Comparison of ENCODE assay signal across 16 cellular contexts in the genomic region with DNA sequence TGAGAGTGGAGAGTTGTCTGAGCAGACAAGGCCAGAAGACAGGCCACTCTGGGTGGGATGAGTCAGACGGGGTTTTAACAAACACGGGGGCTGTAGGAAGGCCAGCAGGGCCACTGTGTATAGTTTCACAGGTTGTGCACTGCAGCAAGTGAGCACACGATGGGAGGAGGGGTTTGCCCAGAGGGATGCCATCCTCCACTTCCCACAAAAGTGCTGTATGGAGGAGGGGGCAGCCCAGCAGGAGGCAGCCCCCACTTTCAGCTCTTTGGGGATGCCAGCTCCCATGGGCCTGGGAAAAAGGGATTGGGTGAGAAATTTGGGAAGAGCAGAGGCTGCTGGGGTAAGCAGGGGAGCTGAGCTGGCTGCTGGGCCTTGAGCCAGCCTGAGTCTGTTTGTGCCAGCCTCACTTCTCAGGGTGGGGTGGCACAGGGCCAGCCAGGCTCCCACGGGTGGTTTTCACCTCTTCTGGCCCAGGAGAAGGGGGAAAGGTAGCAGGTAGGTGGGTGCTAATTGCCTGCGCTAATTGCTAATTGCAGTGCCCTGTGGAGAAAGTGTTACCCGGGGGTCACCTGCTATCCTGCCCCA. TPM values are rescaled to one million over a fixed set of nuclear protein-coding genes. Genes with fewer than 3 reads are reported as not detected.
A peak's percentile ranks its signal among the peaks of the same experiment; 100 is the strongest.
DNase-seq lines count a peak whose midpoint lies in the region; ATAC-seq and TF ChIP-seq lines count a peak whose summit lies in the region.
"Had no signal": no experiment of that assay in that cellular context is flagged by ENCODE, and none has a peak within 500 bp of the region (broad histone marks: within the 10 kb centered on the region; RNA-seq: fewer than 3 reads in every experiment).

No MANE protein-coding gene starts in this region.

- DNase-seq in NCI-H69 (lab: John Stamatoyannopoulos, UW) = peak; percentile 88
- peak; percentile 50 for DNase-seq in fibroblast of mammary gland (ENCODE audit: low read depth)
- no peak for DNase-seq in WERI-Rb-1
- no peak for DNase-seq in activated CD4-positive, alpha-beta memory T cell treated with anti-CD3 and anti-CD28 coated beads, Interleukin-2, amount 10 ng/mL, durations not matched to agents 7 days and 5 days
- DNase-seq in T-cell = no peak
- no peak for DNase-seq in RKO (ENCODE audit: low spot score)
- DNase-seq: amniotic stem cell, midbrain, NCI-H1092 had no signal

- H3K27me3 ChIP-seq in BLaER1 treated with 17β-estradiol and CSF1 and Interleukin-3, amounts not matched to agents 10 nM and 100 nM = no peaks in the 10 kb centered on the region
- no peaks in the 10 kb centered on the region for H3K27me3 ChIP-seq in rectal smooth muscle tissue (ENCODE audit: control insufficient read depth, insufficient read depth, low read length)
- H3K27me3 ChIP-seq in WERI-Rb-1 (ENCODE audit: insufficient read depth, low read depth, severe bottlenecking) = no peaks in the 10 kb centered on the region
- H3K27me3 ChIP-seq: pancreas, testis had no signal

- peaks cover 0 to 21% (median 5%) of the 10 kb centered on the region in 11 experiments; a peak in 6 of 22 replicates for H4K20me1 ChIP-seq in BLaER1 treated with 17β-estradiol and CSF1 and Interleukin-3, amounts not matched to agents 10 nM and 100 nM

- peak overlapping the region; percentile 89 to 100 (median 96) for H3K4me2 ChIP-seq in BLaER1 treated with 17β-estradiol and CSF1 and Interleukin-3, amounts not matched to agents 10 nM and 100 nM

- H3K27ac Mint-ChIP-seq in activated CD4-positive, alpha-beta memory T cell treated with anti-CD3 and anti-CD28 coated beads, Interleukin-2, amount 10 ng/mL, durations not matched to agents 7 days and 5 days = no peak overlapping the region
- peak overlapping the region in 1 of 2 donors; percentile 53 for H3K27ac Mint-ChIP-seq in T-cell
- H3K27ac Mint-ChIP-seq: activated CD4-positive, alpha-beta T cell treated with anti-CD3 and anti-CD28 coated beads for 36 hours had no signal

- H3K27me3 Mint-ChIP-seq in activated CD4-positive, alpha-beta memory T cell treated with anti-CD3 and anti-CD28 coated beads, Interleukin-2, amount 10 ng/mL, durations not matched to agents 7 days and 5 days = peaks cover under 1% of the 10 kb centered on the region
- no peaks in the 10 kb centered on the region for H3K27me3 Mint-ChIP-seq in T-cell
- H3K27me3 Mint-ChIP-seq: activated CD4-positive, alpha-beta T cell treated with anti-CD3 and anti-CD28 coated beads for 36 hours had no signal

- no peaks in the 10 kb centered on the region for H3K9me3 Mint-ChIP-seq in activated CD4-positive, alpha-beta memory T cell treated with anti-CD3 and anti-CD28 coated beads, Interleukin-2, amount 10 ng/mL, durations not matched to agents 7 days and 5 days
- H3K9me3 Mint-ChIP-seq in T-cell = no peaks in the 10 kb centered on the region

- H3K9ac ChIP-seq in BLaER1 treated with 17β-estradiol and CSF1 and Interleukin-3, amounts not matched to agents 10 nM and 100 nM = peak overlapping the region; percentile 0 to 84 (median 78); a peak in 20 of 22 replicates
- no peak overlapping the region for H3K9ac ChIP-seq in rectal smooth muscle tissue (ENCODE audit: low read length)

- no peaks in the 10 kb centered on the region for H3K9me3 ChIP-seq in BLaER1 treated with 17β-estradiol and CSF1 and Interleukin-3, amounts not matched to agents 10 nM and 100 nM (replicated peaks in 1 of 11)
- H3K9me3 ChIP-seq in WERI-Rb-1 (ENCODE audit: severe bottlenecking) = no peaks in the 10 kb centered on the region
- H3K9me3 ChIP-seq: pancreas, testis had no signal

- no peak overlapping the region for H3K4me3 Mint-ChIP-seq in activated CD4-positive, alpha-beta memory T cell treated with anti-CD3 and anti-CD28 coated beads, Interleukin-2, amount 10 ng/mL, durations not matched to agents 7 days and 5 days
- no peak overlapping the region for H3K4me3 Mint-ChIP-seq in T-cell
- H3K4me3 Mint-ChIP-seq: activated CD4-positive, alpha-beta T cell treated with anti-CD3 and anti-CD28 coated beads for 36 hours had no signal

- H3K36me3 Mint-ChIP-seq in activated CD4-positive, alpha-beta memory T cell treated with anti-CD3 and anti-CD28 coated beads, Interleukin-2, amount 10 ng/mL, durations not matched to agents 7 days and 5 days (ENCODE audit: low read depth) = no peaks in the 10 kb centered on the region
- no peaks in the 10 kb centered on the region for H3K36me3 Mint-ChIP-seq in T-cell

- H3K4me3 ChIP-seq in BLaER1 treated with 17β-estradiol and CSF1 and Interleukin-3, amounts not matched to agents 10 nM and 100 nM = peak overlapping the region in 9 of 10 experiments; percentile 46 to 74 (median 66); a peak in 18 of 20 replicates
- no peak overlapping the region for H3K4me3 ChIP-seq in fibroblast of mammary gland (ENCODE audit: control insufficient read depth, low read depth, low read length)
- no peak overlapping the region for H3K4me3 ChIP-seq in rectal smooth muscle tissue (ENCODE audit: low read length)
- no peak overlapping the region for H3K4me3 ChIP-seq in WERI-Rb-1 (ENCODE audit: low read depth, low read length)
- H3K4me3 ChIP-seq: pancreas, testis had no signal

- H3K4me1 ChIP-seq in BLaER1 treated with 17β-estradiol and CSF1 and Interleukin-3, amounts not matched to agents 10 nM and 100 nM = peaks cover 91 to 99% (median 97%) of the 10 kb centered on the region in 10 experiments
- peaks cover 19% of the 10 kb centered on the region for H3K4me1 ChIP-seq in rectal smooth muscle tissue (ENCODE audit: control insufficient read depth, insufficient read depth, low read length)

- H3K27ac ChIP-seq in BLaER1 treated with 17β-estradiol and CSF1 and Interleukin-3, amounts not matched to agents 10 nM and 100 nM = peak overlapping the region in 10 of 11 experiments; percentile 34 to 95 (median 78); a peak in 18 of 22 replicates
- H3K27ac ChIP-seq in rectal smooth muscle tissue (ENCODE audit: low read depth, low read length) (peak overlapping the region; percentile 47), WERI-Rb-1 (no peak overlapping the region)
- H3K27ac ChIP-seq: pancreas, testis had no signal

- no peaks in the 10 kb centered on the region for H3K4me1 Mint-ChIP-seq in activated CD4-positive, alpha-beta memory T cell treated with anti-CD3 and anti-CD28 coated beads, Interleukin-2, amount 10 ng/mL, durations not matched to agents 7 days and 5 days
- peaks cover 0 to under 1% (median 0%) of the 10 kb centered on the region in 3 donors for H3K4me1 Mint-ChIP-seq in T-cell
- H3K4me1 Mint-ChIP-seq: activated CD4-positive, alpha-beta T cell treated with anti-CD3 and anti-CD28 coated beads for 36 hours had no signal

- TF ChIP-seq CTCF in fibroblast of mammary gland (conservative IDR thresholded peaks at IDR 0.05; ENCODE audit: control insufficient read depth, insufficient read depth, low read depth, low read length) (no peak), WERI-Rb-1 (IDR thresholded peaks at IDR 0.05; ENCODE audit: low read depth, low read length) (no peak)

- ATAC-seq in T-cell (replicated peaks in 1 of 4) = no peak
- ATAC-seq: pancreas had no signal

- CTCF ChIA-PET in activated CD4-positive, alpha-beta memory T cell treated with anti-CD3 and anti-CD28 coated beads, Interleukin-2, amount 10 ng/mL, durations not matched to agents 7 days and 5 days (lab: Charles Lee) = interaction anchor here (1.2 to 4.2 kb wide), 2 partner anchors 85 to 90 kb away, joined by 3 to 24 read pairs; no protein-coding TSS in a partner anchor
- CTCF ChIA-PET in T-cell (lab: Charles Lee) = no interaction called here

- H3K36me3 ChIP-seq in BLaER1 treated with 17β-estradiol and CSF1 and Interleukin-3, amounts not matched to agents 10 nM and 100 nM = peaks cover 0 to 33% (median 23%) of the 10 kb centered on the region in 11 experiments; a peak in 20 of 22 replicates
- H3K36me3 ChIP-seq in rectal smooth muscle tissue (ENCODE audit: control insufficient read depth, insufficient read depth, low read length) (peaks cover 5% of the 10 kb centered on the region), WERI-Rb-1 (no peaks in the 10 kb centered on the region)

- POLR2A ChIA-PET in activated CD4-positive, alpha-beta memory T cell treated with anti-CD3 and anti-CD28 coated beads, Interleukin-2, amount 10 ng/mL, durations not matched to agents 7 days and 5 days (lab: Charles Lee) = interaction anchor here (1.2 kb wide), 1 partner anchor 12 kb away, joined by 3 read pairs; no protein-coding TSS in a partner anchor
- POLR2A ChIA-PET in T-cell (lab: Charles Lee) = no interaction called here

RNA-seq across cellular contexts. Expression of gene ZBTB47, which starts 6.7 kb away (rescaled TPM):
- 1 to 10 TPM in 1 of 2 experiments, under 1 TPM in 1; 0.93 to 1.1 TPM for total RNA-seq in activated CD4-positive, alpha-beta memory T cell treated with anti-CD3 and anti-CD28 coated beads, Interleukin-2, amount 10 ng/mL, durations not matched to agents 7 days and 5 days
- 1 to 10 TPM in 2 of 5 donors, under 1 TPM in 3; 0.53 to 1.2 (median 0.98) TPM for total RNA-seq in T-cell

RNA-seq across cellular contexts. Expression of gene KLHL40, which starts 25.1 kb away (rescaled TPM):
- total RNA-seq in activated CD4-positive, alpha-beta memory T cell treated with anti-CD3 and anti-CD28 coated beads, Interleukin-2, amount 10 ng/mL, durations not matched to agents 7 days and 5 days = not detected
- not detected for total RNA-seq in T-cell
- total RNA-seq: activated CD4-positive, alpha-beta T cell treated with anti-CD3 and anti-CD28 coated beads for 36 hours; dermis microvascular lymphatic vessel endothelial cell; pancreas; T-helper 2 cell treated with Interferon-gamma antibody and Interleukin-4, amounts not matched to agents 100 ng/mL and 5 ng/mL, for 36 hours had no signal

RNA-seq across cellular contexts. Expression of gene HHATL, which starts 42.4 kb away (rescaled TPM):
- under 1 TPM in 1 of 2 experiments, not detected in 1; 0.25 TPM for total RNA-seq in activated CD4-positive, alpha-beta memory T cell treated with anti-CD3 and anti-CD28 coated beads, Interleukin-2, amount 10 ng/mL, durations not matched to agents 7 days and 5 days
- total RNA-seq in T-cell = not detected
- total RNA-seq: activated CD4-positive, alpha-beta T cell treated with anti-CD3 and anti-CD28 coated beads for 36 hours; dermis microvascular lymphatic vessel endothelial cell; T-helper 2 cell treated with Interferon-gamma antibody and Interleukin-4, amounts not matched to agents 100 ng/mL and 5 ng/mL, for 36 hours had no signal

RNA-seq across cellular contexts. Expression of gene NKTR, which starts 59.7 kb away (rescaled TPM):
- total RNA-seq in activated CD4-positive, alpha-beta memory T cell treated with anti-CD3 and anti-CD28 coated beads, Interleukin-2, amount 10 ng/mL, durations not matched to agents 7 days and 5 days = 10 to 100 TPM; 97.8 to 98.9 TPM
- 100 to 1,000 TPM; 185 to 252 (median 209) TPM for total RNA-seq in T-cell

Comparison
In these comparisons a context has a peak if more than half of its experiments do, and no peak if none do; other contexts are left out.
1. H3K4me3 ChIP-seq: peak in BLaER1 treated with 17β-estradiol and CSF1 and Interleukin-3, amounts not matched to agents 10 nM and 100 nM (9 of 10); none in fibroblast of mammary gland (single experiment), rectal smooth muscle tissue (single experiment) and WERI-Rb-1 (single experiment).
2. DNase-seq: peak in NCI-H69 (single experiment) and fibroblast of mammary gland (single experiment); none in WERI-Rb-1 (single experiment), activated CD4-positive, alpha-beta memory T cell treated with anti-CD3 and anti-CD28 coated beads, Interleukin-2, amount 10 ng/mL, durations not matched to agents 7 days and 5 days (single experiment), T-cell (0 of 34) and RKO (single experiment).